ENCODE assay signal across 18 cellular contexts in genomic region chr3:189606774-189607173, GRCh38. TPM values are rescaled to one million over a fixed set of nuclear protein-coding genes. Genes with fewer than 3 reads are reported as not detected.
DNase-seq lines count a peak whose midpoint lies in the region; ATAC-seq, FAIRE-seq and TF ChIP-seq lines count a peak whose summit lies in the region.
"Had no signal": no experiment of that assay in that cellular context is flagged by ENCODE, and none has a peak within 500 bp of the region (broad histone marks: within the 10 kb centered on the region; RNA-seq: fewer than 3 reads in every experiment).

No MANE protein-coding gene starts in this region.

- no peaks in the 10 kb centered on the region for H3K79me2 ChIP-seq in keratinocyte (ENCODE audit: control insufficient read depth, insufficient read depth, low read length)

- dilution Hi-C loops in keratinocyte (cut with MboI; ENCODE audit: extremely low pct_ligation_motif_present, low sequenced_read_pairs): no loop called here

- intact Hi-C loops in mucosa of descending colon (cut with DNase I, micrococcal nuclease): no loop called here

- peak; percentile 36 for FAIRE-seq in keratinocyte (lab: Jason Lieb, UNC)
- FAIRE-seq: A549, GM12892, HepG2, HTR-8/SVneo had no signal

- H3K27me3 ChIP-seq in keratinocyte (ENCODE audit: control insufficient read depth, extremely low read depth, insufficient read depth, low read length): no peaks in the 10 kb centered on the region
- H3K27me3 ChIP-seq: BLaER1 treated with 17β-estradiol and CSF1 and Interleukin-3, amounts not matched to agents 10 nM and 100 nM had no signal

- H3K4me3 ChIP-seq in keratinocyte (ENCODE audit: control insufficient read depth in 2 of 3, extremely low read depth in 1 of 3, insufficient read depth in 2 of 3, low read depth in 1 of 3, low read length in 3 of 3) (no peak overlapping the region), mucosa of descending colon (no peak overlapping the region)
- H3K4me3 ChIP-seq: A549; BLaER1 treated with 17β-estradiol and CSF1 and Interleukin-3, amounts not matched to agents 10 nM and 100 nM; GM23338; HAP-1 had no signal

- DNase-seq in Caki2 (ENCODE audit: low read depth) (peak; percentile 19), Daoy (ENCODE audit: low read depth) (peak; percentile 6), RPMI7951 (ENCODE audit: low read depth) (peak; percentile 29), keratinocyte (ENCODE audit: low read depth, low spot score) (no peak), mucosa of descending colon (no peak), NCI-H2227 treated with DMSO at 0.1 percent for 48 hours (lab: John Stamatoyannopoulos, UW) (no peak), iPS-NIHi7 (ENCODE audit: extremely low spot score) (no peak)
- DNase-seq: CD4-positive, alpha-beta T cell; DMS79; EL had no signal

- no peaks in the 10 kb centered on the region for H3K9me3 ChIP-seq in keratinocyte (ENCODE audit: control insufficient read depth, low read depth, low read length)
- H3K9me3 ChIP-seq in mucosa of descending colon: peaks cover 5% of the 10 kb centered on the region
- H3K9me3 ChIP-seq: HAP-1 had no signal

- H3K36me3 ChIP-seq in keratinocyte (ENCODE audit: control insufficient read depth in 2 of 2, extremely low read depth in 1 of 2, insufficient read depth in 2 of 2, low read length in 2 of 2) (no peaks in the 10 kb centered on the region), mucosa of descending colon (ENCODE audit: low read depth) (no peaks in the 10 kb centered on the region)
- H3K36me3 ChIP-seq: BLaER1 treated with 17β-estradiol and CSF1 and Interleukin-3, amounts not matched to agents 10 nM and 100 nM; HAP-1 had no signal

- no peak overlapping the region for H3K4me2 ChIP-seq in keratinocyte (ENCODE audit: control insufficient read depth, extremely low read depth, insufficient read depth, low read depth, low read length)
- H3K4me2 ChIP-seq: A549; BLaER1 treated with 17β-estradiol and CSF1 and Interleukin-3, amounts not matched to agents 10 nM and 100 nM; GM23338 had no signal

- ATAC-seq in mucosa of descending colon (no peak), HG02981 (IDR thresholded peaks at IDR 0.05; ENCODE audit: unreplicated experiment) (no peak)
- ATAC-seq: A549, GM23338, HepG2 had no signal

- H3K9me1 ChIP-seq in keratinocyte (ENCODE audit: control insufficient read depth, extremely low read depth, insufficient read depth, low read length): no peaks in the 10 kb centered on the region

- H2AFZ ChIP-seq in keratinocyte (ENCODE audit: control insufficient read depth, low read length): no peak overlapping the region
- H2AFZ ChIP-seq: GM23338 had no signal

- H4K20me1 ChIP-seq in keratinocyte (ENCODE audit: control insufficient read depth, extremely low read depth, insufficient read depth, low read length): no peaks in the 10 kb centered on the region
- H4K20me1 ChIP-seq: BLaER1 treated with 17β-estradiol and CSF1 and Interleukin-3, amounts not matched to agents 10 nM and 100 nM had no signal

- H3K27ac ChIP-seq in keratinocyte (ENCODE audit: control insufficient read depth, insufficient read depth, low read length): no peak overlapping the region
- H3K27ac ChIP-seq: A549; BLaER1 treated with 17β-estradiol and CSF1 and Interleukin-3, amounts not matched to agents 10 nM and 100 nM had no signal

- no peak overlapping the region for H3K9ac ChIP-seq in keratinocyte (ENCODE audit: control insufficient read depth, extremely low read depth, insufficient read depth, low read length)
- H3K9ac ChIP-seq: BLaER1 treated with 17β-estradiol and CSF1 and Interleukin-3, amounts not matched to agents 10 nM and 100 nM had no signal

- TF ChIP-seq CTCF in keratinocyte (optimal IDR thresholded peaks at IDR 0.05 in 1 of 3, IDR thresholded peaks at IDR 0.05 in 1 of 3, conservative IDR thresholded peaks at IDR 0.05 in 1 of 3; ENCODE audit: extremely low read depth in 1 of 3, insufficient read depth in 2 of 3, low read length in 3 of 3) (no peak), mucosa of descending colon (IDR thresholded peaks at IDR 0.05) (no peak)

- in situ Hi-C loops in Caki2 (cut with HindIII; ENCODE audit: low pct_unique_long_range_greater_than_20kb, low sequenced_read_pairs): no loop called here

- no peaks in the 10 kb centered on the region for H3K4me1 ChIP-seq in keratinocyte (ENCODE audit: control insufficient read depth, extremely low read depth, insufficient read depth, low read length)
- H3K4me1 ChIP-seq in mucosa of descending colon (ENCODE audit: low read depth): no peaks in the 10 kb centered on the region
- H3K4me1 ChIP-seq: A549; BLaER1 treated with 17β-estradiol and CSF1 and Interleukin-3, amounts not matched to agents 10 nM and 100 nM; HAP-1 had no signal

RNA-seq across cellular contexts. Expression of gene TP63, which starts 24.4 kb away (rescaled TPM):
- not detected in 2 replicates for total RNA-seq in Caki2 (2014; rRNA removed; shearing (Covaris generic); ENCODE audit: low replicate concordance)
- total RNA-seq in Daoy (2014; rRNA removed; shearing (Covaris generic)): 0.29 and 0.36 TPM in 2 replicates
- 16.7 and 22.3 TPM in 2 replicates for total RNA-seq in RPMI7951 (2014; rRNA removed; shearing (Covaris generic))
- 183 to 225 TPM (median 214 TPM) in 3 replicates for polyA plus RNA-seq in keratinocyte
- polyA plus RNA-seq in keratinocyte (2011; ENCODE audit: low read depth): 74.0 TPM
- polyA plus RNA-seq in keratinocyte (2011; cell fraction: cytosol; rRNA removed): 147 and 150 TPM in 2 replicates
- polyA plus RNA-seq in keratinocyte (2011; cell fraction: nucleus; rRNA removed): 205 and 240 TPM in 2 replicates
- polyA plus RNA-seq in keratinocyte (2012; ENCODE audit: low replicate concordance): 79.1 and 146 TPM in 2 replicates
- 366 to 406 TPM (median 369 TPM) in 3 replicates for polyA minus RNA-seq in keratinocyte
- 257 TPM for polyA minus RNA-seq in keratinocyte (2011; cell fraction: cytosol; rRNA and poly(A)+ RNA removed)
- 251 and 386 TPM in 2 replicates for polyA minus RNA-seq in keratinocyte (2011; cell fraction: nucleus; rRNA and poly(A)+ RNA removed)
- under 1 TPM in 2 of 3 donors, not detected in 1; 0.31 to 0.57 TPM for total RNA-seq in mucosa of descending colon
- total RNA-seq: GM23338, HepG2 had no signal
- polyA plus RNA-seq: GM23338, HepG2 had no signal

Comparison
In these comparisons a context has a peak if more than half of its experiments do, and no peak if none do; other contexts are left out.
1. DNase-seq: peak in Caki2 (single experiment), Daoy (single experiment) and RPMI7951 (single experiment); none in keratinocyte (single experiment), mucosa of descending colon (0 of 3), NCI-H2227 treated with DMSO at 0.1 percent for 48 hours (single experiment) and iPS-NIHi7 (single experiment).
2. RNA of gene TP63, which starts 24.4 kb away (total RNA-seq): 16.7 to 22.3 TPM in RPMI7951; 0.31 to 0.57 TPM in mucosa of descending colon, 0.29 to 0.36 TPM in Daoy and not detected in Caki2; every median in the first group is over 10 times any median in the second.